8 cellular contexts compared by ENCODE assay signal in genomic region chr2:191521608-191522208, GRCh38.
DNase-seq lines count a peak whose midpoint lies in the region; ATAC-seq, FAIRE-seq and TF ChIP-seq lines count a peak whose summit lies in the region.

No MANE protein-coding gene starts in this region.

- no peaks in the 10 kb centered on the region for H4K20me1 ChIP-seq in OCI-LY7 (ENCODE audit: insufficient read depth, low read length)

- H3K79me2 ChIP-seq in OCI-LY7 (ENCODE audit: insufficient read depth, low read depth, low read length), result no peaks in the 10 kb centered on the region

- H3K9me3 ChIP-seq in OCI-LY7 (ENCODE audit: low read length) (no peaks in the 10 kb centered on the region), small intestine (ENCODE audit: control insufficient read depth, low read depth) (no peaks in the 10 kb centered on the region)

- BruUV-seq in OCI-LY7 (replicated peaks; lab: Mats Ljungman, UMichigan), result no TSS peak

- H3K4me1 ChIP-seq in OCI-LY7 (ENCODE audit: insufficient read depth, low read length, poor library complexity, severe bottlenecking), result no peaks in the 10 kb centered on the region
- no peaks in the 10 kb centered on the region for H3K4me1 ChIP-seq in small intestine (ENCODE audit: control insufficient read depth in 2 of 2, insufficient read depth in 1 of 2, low read depth in 1 of 2, low read length in 1 of 2)

- DNase-seq in A172 (ENCODE audit: low spot score), result peak; percentile 33
- peak; percentile 58 for DNase-seq in GM03348 (ENCODE audit: low spot score)
- DNase-seq in OCI-LY7 (ENCODE audit: low spot score), result peak; percentile 25
- DNase-seq in fibroblast of mammary gland (ENCODE audit: low read depth), result peak; percentile 59
- DNase-seq in small intestine, result peak; percentile 53
- no peak for DNase-seq in HuH-7.5 (ENCODE audit: low spot score)

- no peaks in the 10 kb centered on the region for H3K27me3 ChIP-seq in small intestine (ENCODE audit: control insufficient read depth in 2 of 2, insufficient read depth in 2 of 2, low read length in 2 of 2)

- FAIRE-seq in small intestine (lab: Jason Lieb, UNC), result peak; percentile 74

- TF ChIP-seq CTCF in OCI-LY7 (conservative IDR thresholded peaks at IDR 0.05; ENCODE audit: low read length) (peak; percentile 85), fibroblast of mammary gland (conservative IDR thresholded peaks at IDR 0.05; ENCODE audit: control insufficient read depth, insufficient read depth, low read depth, low read length) (peak; percentile 79)

- H3K4me2 ChIP-seq in OCI-LY7 (ENCODE audit: low read length), result no peak overlapping the region

- intact Hi-C loops in OCI-LY7 (cut with micrococcal nuclease; ENCODE audit: unreplicated experiment), result loop anchor here (5.0 kb wide), 2 partner anchors 304 to 469 kb away; no protein-coding TSS in a partner anchor

- H3K4me3 ChIP-seq in OCI-LY7 (ENCODE audit: low read depth, low read length, poor library complexity, severe bottlenecking) (no peak overlapping the region), fibroblast of mammary gland (ENCODE audit: control insufficient read depth, low read depth, low read length) (no peak overlapping the region), small intestine (ENCODE audit: low read depth in 1 of 2, low read length in 2 of 2) (no peak overlapping the region)

- CTCF ChIA-PET in OCI-LY7 (lab: Charles Lee; ENCODE audit: unreplicated experiment), result no interaction called here

- no peak overlapping the region for H2AFZ ChIP-seq in OCI-LY7 (ENCODE audit: low read length)

- POLR2A ChIA-PET in OCI-LY7 (lab: Charles Lee), result no interaction called here

- no peak for ATAC-seq in GM21737 (IDR thresholded peaks at IDR 0.05; ENCODE audit: unreplicated experiment)
- ATAC-seq in GM21381 (IDR thresholded peaks at IDR 0.05; ENCODE audit: unreplicated experiment), result no peak

- no peaks in the 10 kb centered on the region for H3K9me2 ChIP-seq in OCI-LY7 (ENCODE audit: insufficient read depth, low read length)

- no peaks in the 10 kb centered on the region for H3K36me3 ChIP-seq in OCI-LY7 (ENCODE audit: insufficient read depth, low read length)
- no peaks in the 10 kb centered on the region for H3K36me3 ChIP-seq in small intestine (ENCODE audit: control insufficient read depth in 2 of 2, insufficient read depth in 2 of 2, low read length in 2 of 2)

- H3K27ac ChIP-seq in OCI-LY7 (ENCODE audit: low read depth, low read length, poor library complexity, severe bottlenecking), result no peak overlapping the region
- H3K27ac ChIP-seq in small intestine (ENCODE audit: low read depth in 1 of 2, low read length in 1 of 2), result no peak overlapping the region

- 11 to 33% (median 20%) methylated on average over 1 of the region's 1 CpG for WGBS in small intestine, 3 donors
